In genomic region chr3:63975705-63976104, GRCh38 we compare ENCODE assay signal across 10 cellular contexts. TPM values are rescaled to one million over a fixed set of nuclear protein-coding genes. Genes with fewer than 3 reads are reported as not detected.
DNase-seq lines count a peak whose midpoint lies in the region; ATAC-seq lines count a peak whose summit lies in the region.
"Had no signal": no experiment of that assay in that cellular context is flagged by ENCODE, and none has a peak within 500 bp of the region (broad histone marks: within the 10 kb centered on the region; RNA-seq: fewer than 3 reads in every experiment).

No MANE protein-coding gene starts in this region.

- DNase-seq in HPDE6-E6E7 (ENCODE audit: extremely low spot score) (peak; percentile 6), Right ventricle myocardium superior (peak; percentile 68), skeletal muscle cell (ENCODE audit: low read depth) (peak; percentile 87), T1000 (lab: John Stamatoyannopoulos, UW) (no peak)
- no peak for DNase-seq in activated naive CD8-positive, alpha-beta T cell treated with anti-CD3 and anti-CD28 coated beads for 36 hours
- no peak for DNase-seq in effector CD4-positive, alpha-beta T cell
- DNase-seq: activated T-cell treated with anti-CD3 and anti-CD28 coated beads, Interleukin-2, amount 50 U/mL, for 4 hours; NCI-H1105 had no signal

- peaks cover 53% of the 10 kb centered on the region for H3K36me3 Mint-ChIP-seq in activated naive CD8-positive, alpha-beta T cell treated with anti-CD3 and anti-CD28 coated beads for 36 hours

- peak; percentile 85 for ATAC-seq in Right ventricle myocardium superior (ENCODE audit: poor library complexity)
- no peak for ATAC-seq in HG02870 (IDR thresholded peaks at IDR 0.05; ENCODE audit: unreplicated experiment)
- ATAC-seq in HG03354 (IDR thresholded peaks at IDR 0.05; ENCODE audit: poor library complexity, severe bottlenecking, unreplicated experiment), result no peak
- ATAC-seq: activated T-cell treated with anti-CD3 and anti-CD28 coated beads, Interleukin-2, amount 50 U/mL, for 4 hours had no signal

- H3K9me3 Mint-ChIP-seq in activated naive CD8-positive, alpha-beta T cell treated with anti-CD3 and anti-CD28 coated beads for 36 hours, result peaks cover 7% of the 10 kb centered on the region
- H3K9me3 Mint-ChIP-seq: activated T-cell treated with anti-CD3 and anti-CD28 coated beads, Interleukin-2, amount 50 U/mL, for 4 hours had no signal

- intact Hi-C loops in Right ventricle myocardium superior (cut with DNase I), result no loop called here

- H3K4me3 ChIP-seq in skeletal muscle cell (ENCODE audit: low read depth, low read length), result no peak overlapping the region

- peak overlapping the region; percentile 2 for H3K4me3 Mint-ChIP-seq in activated naive CD8-positive, alpha-beta T cell treated with anti-CD3 and anti-CD28 coated beads for 36 hours
- H3K4me3 Mint-ChIP-seq: activated T-cell treated with anti-CD3 and anti-CD28 coated beads, Interleukin-2, amount 50 U/mL, for 4 hours had no signal

- peaks cover 90% of the 10 kb centered on the region for H3K4me1 Mint-ChIP-seq in activated naive CD8-positive, alpha-beta T cell treated with anti-CD3 and anti-CD28 coated beads for 36 hours

- H3K27me3 Mint-ChIP-seq in activated naive CD8-positive, alpha-beta T cell treated with anti-CD3 and anti-CD28 coated beads for 36 hours, result no peaks in the 10 kb centered on the region

- H3K27ac Mint-ChIP-seq in activated naive CD8-positive, alpha-beta T cell treated with anti-CD3 and anti-CD28 coated beads for 36 hours, result peak overlapping the region; percentile 83

RNA-seq across cellular contexts. Expression of gene PSMD6, which starts 47.6 kb away (rescaled TPM):
- total RNA-seq in activated naive CD8-positive, alpha-beta T cell treated with anti-CD3 and anti-CD28 coated beads for 36 hours, result 100 to 1,000 TPM; 130 to 132 TPM
- 77.8 TPM for total RNA-seq in Right ventricle myocardium superior

Comparison
In these comparisons a context has a peak if more than half of its experiments do, and no peak if none do; other contexts are left out.
1. DNase-seq: peak in HPDE6-E6E7 (single experiment), Right ventricle myocardium superior (single experiment) and skeletal muscle cell (single experiment); none in activated naive CD8-positive, alpha-beta T cell treated with anti-CD3 and anti-CD28 coated beads for 36 hours (single experiment), T1000 (single experiment) and effector CD4-positive, alpha-beta T cell (single experiment).